ENCODE assay signal across 3 cellular contexts in genomic region chr12:9999016-9999415, GRCh38.
TF ChIP-seq lines count a peak whose summit lies in the region.

TSS of gene CLEC1B (minus strand) at chr12:9999121. CDS start at chr12:9999100, 21 bp downstream.

TF ChIP-seq in liver, 16 proteins besides CTCF, POLR2A, EP300 and RAD21:
- TF ChIP-seq ZBTB33 (IDR thresholded peaks at IDR 0.05): no peak
- TF ChIP-seq JUND (IDR thresholded peaks at IDR 0.05): no peak
- TF ChIP-seq HNF4A (conservative IDR thresholded peaks at IDR 0.05): no peak
- no peak for TF ChIP-seq MAX (IDR thresholded peaks at IDR 0.05)
- TF ChIP-seq RXRA (IDR thresholded peaks at IDR 0.05): no peak
- TF ChIP-seq HNF4G (IDR thresholded peaks at IDR 0.05): no peak
- TF ChIP-seq FOXA2 (IDR thresholded peaks at IDR 0.05): no peak
- no peak for TF ChIP-seq ATF3 (IDR thresholded peaks at IDR 0.05)
- no peak for TF ChIP-seq SP1 (IDR thresholded peaks at IDR 0.05)
- TF ChIP-seq FOXA1 (IDR thresholded peaks at IDR 0.05): no peak
- no peak for TF ChIP-seq EGR1 (IDR thresholded peaks at IDR 0.05; ENCODE audit: low read depth in 2 of 2)
- TF ChIP-seq NR2F2 (IDR thresholded peaks at IDR 0.05): no peak
- no peak for TF ChIP-seq REST (IDR thresholded peaks at IDR 0.05)
- TF ChIP-seq GABPA (IDR thresholded peaks at IDR 0.05 in 1 of 2, conservative IDR thresholded peaks at IDR 0.05 in 1 of 2): no peak
- no peak for TF ChIP-seq YY1 (IDR thresholded peaks at IDR 0.05)
- no peak for TF ChIP-seq TAF1 (conservative IDR thresholded peaks at IDR 0.05)

TF ChIP-seq in HepG2, 621 proteins besides CTCF, POLR2A, EP300 and RAD21:
- TF ChIP-seq ZFAT (CRISPR knock-in tag; conservative IDR thresholded peaks at IDR 0.05): no peak
- TF ChIP-seq FIP1L1 (IDR thresholded peaks at IDR 0.05; ENCODE audit: borderline replicate concordance, insufficient read depth, low read depth, low read length): no peak
- TF ChIP-seq PLSCR1 (CRISPR knock-in tag; IDR thresholded peaks at IDR 0.05; ENCODE audit: borderline replicate concordance): no peak

TF ChIP-seq in K562, 482 proteins besides CTCF, POLR2A, EP300 and RAD21:
- peak; percentile 52 for TF ChIP-seq MAFG (tag; conservative IDR thresholded peaks at IDR 0.05)
- TF ChIP-seq TCF7 (IDR thresholded peaks at IDR 0.05; ENCODE audit: borderline replicate concordance): no peak
